ENCODE assay signal across 8 cellular contexts in the genomic region with DNA sequence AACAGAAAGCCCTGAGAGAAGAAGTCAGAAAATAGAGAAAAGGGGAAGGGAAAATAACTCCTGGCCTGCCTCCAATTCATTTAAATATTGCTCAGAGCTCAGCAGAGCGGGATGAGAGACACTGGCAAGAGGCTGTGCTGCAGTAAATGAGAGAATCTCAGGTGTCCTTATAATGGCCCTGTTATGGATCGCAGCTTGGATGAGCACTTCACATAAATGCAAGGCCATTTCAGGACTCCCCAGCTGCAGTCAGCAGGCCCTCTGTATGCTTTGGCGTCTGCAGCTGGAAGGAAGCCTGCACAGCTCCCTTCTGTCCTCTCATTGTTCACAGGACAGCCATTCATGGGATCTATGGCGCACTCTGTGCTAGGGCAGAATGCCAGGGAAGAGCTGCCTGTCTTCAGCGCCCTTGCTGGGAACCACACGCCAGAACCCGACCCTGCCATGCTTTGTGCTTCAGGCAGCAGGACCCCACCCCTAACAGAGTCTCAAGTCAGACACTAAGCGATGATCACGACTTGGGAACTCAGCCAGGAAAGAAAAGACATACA. TPM values are rescaled to one million over a fixed set of nuclear protein-coding genes. Genes with fewer than 3 reads are reported as not detected.
DNase-seq lines count a peak whose midpoint lies in the region; ATAC-seq and TF ChIP-seq lines count a peak whose summit lies in the region.

No MANE protein-coding gene starts in this region.

- peak; percentile 74 for DNase-seq in NCI-H748 (lab: John Stamatoyannopoulos, UW; ENCODE audit: unreplicated experiment)
- no peak for DNase-seq in colonic mucosa
- peak; percentile 87 for DNase-seq in midbrain (lab: John Stamatoyannopoulos, UW)
- DNase-seq in RKO (ENCODE audit: low spot score) = no peak
- no peak for DNase-seq in activated T-cell treated with anti-CD3 and anti-CD28 coated beads, Interleukin-2, amount 50 U/mL, for 24 hours
- DNase-seq in T-helper 9 cell = no peak

- H3K27ac ChIP-seq in colonic mucosa = peak overlapping the region; percentile 3

- H3K4me3 ChIP-seq in colonic mucosa = no peak overlapping the region

- ATAC-seq in GM18868 (IDR thresholded peaks at IDR 0.05; ENCODE audit: unreplicated experiment) (peak; percentile 95), HG03159 (IDR thresholded peaks at IDR 0.05; ENCODE audit: unreplicated experiment) (peak; percentile 90)

- H3K27me3 ChIP-seq in colonic mucosa = no peaks in the 10 kb centered on the region

- no peaks in the 10 kb centered on the region for H3K36me3 Mint-ChIP-seq in activated T-cell treated with anti-CD3 and anti-CD28 coated beads, Interleukin-2, amount 50 U/mL, for 24 hours (ENCODE audit: low read depth)

- no peaks in the 10 kb centered on the region for H3K9me3 Mint-ChIP-seq in activated T-cell treated with anti-CD3 and anti-CD28 coated beads, Interleukin-2, amount 50 U/mL, for 24 hours

- no peak overlapping the region for H3K27ac Mint-ChIP-seq in activated T-cell treated with anti-CD3 and anti-CD28 coated beads, Interleukin-2, amount 50 U/mL, for 24 hours

- H3K4me3 Mint-ChIP-seq in activated T-cell treated with anti-CD3 and anti-CD28 coated beads, Interleukin-2, amount 50 U/mL, for 24 hours = no peak overlapping the region

- no peaks in the 10 kb centered on the region for H3K4me1 Mint-ChIP-seq in activated T-cell treated with anti-CD3 and anti-CD28 coated beads, Interleukin-2, amount 50 U/mL, for 24 hours (ENCODE audit: low read depth)

- H3K9me3 ChIP-seq in colonic mucosa = no peaks in the 10 kb centered on the region

- no peak for TF ChIP-seq CTCF in colonic mucosa (IDR thresholded peaks at IDR 0.05)

- intact Hi-C loops in colonic mucosa (cut with DNase I) = no loop called here

- peaks cover 3% of the 10 kb centered on the region for H3K27me3 Mint-ChIP-seq in activated T-cell treated with anti-CD3 and anti-CD28 coated beads, Interleukin-2, amount 50 U/mL, for 24 hours

- H3K9ac ChIP-seq in colonic mucosa (ENCODE audit: low read depth in 2 of 2, low read length in 2 of 2) = peak overlapping the region; percentile 24 to 56

- no peaks in the 10 kb centered on the region for H3K36me3 ChIP-seq in colonic mucosa

- H3K4me1 ChIP-seq in colonic mucosa = no peaks in the 10 kb centered on the region

RNA-seq across cellular contexts. Expression of a gene that starts 20.7 kb away (rescaled TPM):
- total RNA-seq in colonic mucosa = 10 to 100 TPM; 22.3 to 24.7 TPM

RNA-seq across cellular contexts. Expression of a gene that starts 46.7 kb away (rescaled TPM):
- 10 to 100 TPM; 20.9 to 24.3 TPM for total RNA-seq in colonic mucosa

RNA-seq across cellular contexts. Expression of a gene that starts 46.9 kb away (rescaled TPM):
- total RNA-seq in colonic mucosa = 1 to 10 TPM; 5.7 to 10.0 TPM

Comparison
In these comparisons a context has a peak if more than half of its experiments do, and no peak if none do; other contexts are left out.
1. DNase-seq: peak in NCI-H748 (single experiment) and midbrain (single experiment); none in colonic mucosa (single experiment), RKO (single experiment), activated T-cell treated with anti-CD3 and anti-CD28 coated beads, Interleukin-2, amount 50 U/mL, for 24 hours (single experiment) and T-helper 9 cell (single experiment).